8 cellular contexts compared by ENCODE assay signal in genomic region chr6:163457637-163458561, GRCh38. TPM values are rescaled to one million over a fixed set of nuclear protein-coding genes. Genes with fewer than 3 reads are reported as not detected.
A peak's percentile ranks its signal among the peaks of the same experiment; 100 is the strongest.
DNase-seq lines count a peak whose midpoint lies in the region; ATAC-seq and TF ChIP-seq lines count a peak whose summit lies in the region.

No MANE protein-coding gene starts in this region.

- H3K36me3 ChIP-seq in right atrium auricular region = peaks cover 20% of the 10 kb centered on the region
- peaks cover 0 to 17% (median 0%) of the 10 kb centered on the region in 4 donors for H3K36me3 ChIP-seq in upper lobe of left lung
- peaks cover 0 to 7% (median 0%) of the 10 kb centered on the region in 4 donors for H3K36me3 ChIP-seq in stomach

- no peaks in the 10 kb centered on the region for H3K9me3 Mint-ChIP-seq in stimulated activated naive CD8-positive, alpha-beta T cell treated with anti-CD3 and anti-CD28 coated beads, Interleukin-15, Interleukin-2, amounts not matched to agents 100 ng/mL and 50 ng/mL, for 24 hours
- H3K9me3 Mint-ChIP-seq in activated CD4-positive, alpha-beta memory T cell treated with anti-CD3 and anti-CD28 coated beads, Interleukin-2, amount 10 ng/mL, durations not matched to agents 7 days and 5 days = no peaks in the 10 kb centered on the region

- peak overlapping the region; percentile 71 for H3K27ac Mint-ChIP-seq in stimulated activated naive CD8-positive, alpha-beta T cell treated with anti-CD3 and anti-CD28 coated beads, Interleukin-15, Interleukin-2, amounts not matched to agents 100 ng/mL and 50 ng/mL, for 24 hours
- peak overlapping the region; percentile 65 for H3K27ac Mint-ChIP-seq in activated CD4-positive, alpha-beta memory T cell treated with anti-CD3 and anti-CD28 coated beads, Interleukin-2, amount 10 ng/mL, durations not matched to agents 7 days and 5 days

- DNase-seq in stimulated activated naive CD8-positive, alpha-beta T cell treated with anti-CD3 and anti-CD28 coated beads, Interleukin-15, Interleukin-2, amounts not matched to agents 100 U/mL and 50 U/mL, for 24 hours = no peak
- peak; percentile 18 for DNase-seq in activated CD4-positive, alpha-beta memory T cell treated with anti-CD3 and anti-CD28 coated beads, Interleukin-2, amount 10 ng/mL, durations not matched to agents 7 days and 5 days
- DNase-seq in right atrium auricular region (ENCODE audit: low spot score) (no peak), upper lobe of left lung (peak in 1 of 2 donors; percentile 61), cortex of kidney (lab: John Stamatoyannopoulos, UW) (no peak), stomach (no peak)

- peaks cover 78% of the 10 kb centered on the region for H3K4me1 Mint-ChIP-seq in stimulated activated naive CD8-positive, alpha-beta T cell treated with anti-CD3 and anti-CD28 coated beads, Interleukin-15, Interleukin-2, amounts not matched to agents 100 ng/mL and 50 ng/mL, for 24 hours (ENCODE audit: low read depth)
- H3K4me1 Mint-ChIP-seq in activated CD4-positive, alpha-beta memory T cell treated with anti-CD3 and anti-CD28 coated beads, Interleukin-2, amount 10 ng/mL, durations not matched to agents 7 days and 5 days = peaks cover 44% of the 10 kb centered on the region

- 70 to 72% methylated on average over 3 of the region's 3 CpGs for WGBS in upper lobe of left lung, 2 donors
- WGBS in stomach, 5 donors = 70 to 86% (median 80%) methylated on average over 3 of the region's 3 CpGs

- no peak for ATAC-seq in stimulated activated naive CD8-positive, alpha-beta T cell treated with anti-CD3 and anti-CD28 coated beads, Interleukin-15, Interleukin-2, amounts not matched to agents 100 U/mL and 50 U/mL, for 24 hours
- peak; percentile 77 to 91 for ATAC-seq in upper lobe of left lung (ENCODE audit: low FRiP score in 2 of 2)
- ATAC-seq in HG02610 (IDR thresholded peaks at IDR 0.05; ENCODE audit: unreplicated experiment) = no peak

- TF ChIP-seq POLR2A in upper lobe of left lung (IDR thresholded peaks at IDR 0.05) (no peak), stomach (IDR thresholded peaks at IDR 0.05) (no peak)

- no peaks in the 10 kb centered on the region for H3K9me3 ChIP-seq in right atrium auricular region
- H3K9me3 ChIP-seq in upper lobe of left lung = no peaks in the 10 kb centered on the region
- no peaks in the 10 kb centered on the region for H3K9me3 ChIP-seq in stomach

- TF ChIP-seq CTCF in right atrium auricular region (IDR thresholded peaks at IDR 0.05) = no peak
- no peak for TF ChIP-seq CTCF in upper lobe of left lung (IDR thresholded peaks at IDR 0.05)
- TF ChIP-seq CTCF in stomach (IDR thresholded peaks at IDR 0.05) = no peak

- no peak overlapping the region for H3K4me3 ChIP-seq in right atrium auricular region
- no peak overlapping the region for H3K4me3 ChIP-seq in upper lobe of left lung
- H3K4me3 ChIP-seq in stomach = no peak overlapping the region

- H3K4me1 ChIP-seq in right atrium auricular region (peaks cover 0 to 93% of the 10 kb centered on the region in 2 donors), upper lobe of left lung (peaks cover 45 to 51% (median 49%) of the 10 kb centered on the region in 4 donors), stomach (peaks cover 14 to 79% (median 48%) of the 10 kb centered on the region in 4 donors)

- no peaks in the 10 kb centered on the region for H3K27me3 ChIP-seq in right atrium auricular region
- no peaks in the 10 kb centered on the region for H3K27me3 ChIP-seq in upper lobe of left lung
- H3K27me3 ChIP-seq in stomach = no peaks in the 10 kb centered on the region

- POLR2A ChIA-PET in activated CD4-positive, alpha-beta memory T cell treated with anti-CD3 and anti-CD28 coated beads, Interleukin-2, amount 10 ng/mL, durations not matched to agents 7 days and 5 days (lab: Charles Lee) = interaction anchor here (2.1 kb wide), 1 partner anchor 42 kb away, joined by 7 read pairs; no protein-coding TSS in a partner anchor

- intact Hi-C loops in stomach (cut with DNase I; ENCODE audit: low total_unique reads) = no loop called here

- CTCF ChIA-PET in activated CD4-positive, alpha-beta memory T cell treated with anti-CD3 and anti-CD28 coated beads, Interleukin-2, amount 10 ng/mL, durations not matched to agents 7 days and 5 days (lab: Charles Lee) = interaction anchor here (1.4 kb wide), 1 partner anchor 97 kb away, joined by 3 read pairs; no protein-coding TSS in a partner anchor

- peaks cover 38% of the 10 kb centered on the region for H3K36me3 Mint-ChIP-seq in stimulated activated naive CD8-positive, alpha-beta T cell treated with anti-CD3 and anti-CD28 coated beads, Interleukin-15, Interleukin-2, amounts not matched to agents 100 ng/mL and 50 ng/mL, for 24 hours (ENCODE audit: low read depth)
- H3K36me3 Mint-ChIP-seq in activated CD4-positive, alpha-beta memory T cell treated with anti-CD3 and anti-CD28 coated beads, Interleukin-2, amount 10 ng/mL, durations not matched to agents 7 days and 5 days (ENCODE audit: low read depth) = peaks cover 29% of the 10 kb centered on the region

- no peak overlapping the region for H3K4me3 Mint-ChIP-seq in stimulated activated naive CD8-positive, alpha-beta T cell treated with anti-CD3 and anti-CD28 coated beads, Interleukin-15, Interleukin-2, amounts not matched to agents 100 ng/mL and 50 ng/mL, for 24 hours
- H3K4me3 Mint-ChIP-seq in activated CD4-positive, alpha-beta memory T cell treated with anti-CD3 and anti-CD28 coated beads, Interleukin-2, amount 10 ng/mL, durations not matched to agents 7 days and 5 days = no peak overlapping the region

- peak overlapping the region; percentile 10 to 65 for H3K27ac ChIP-seq in right atrium auricular region
- H3K27ac ChIP-seq in upper lobe of left lung = peak overlapping the region in 3 of 4 donors; percentile 13 to 76 (median 43)
- peak overlapping the region in 2 of 5 donors; percentile 31 to 68 for H3K27ac ChIP-seq in stomach

- no peaks in the 10 kb centered on the region for H3K27me3 Mint-ChIP-seq in stimulated activated naive CD8-positive, alpha-beta T cell treated with anti-CD3 and anti-CD28 coated beads, Interleukin-15, Interleukin-2, amounts not matched to agents 100 ng/mL and 50 ng/mL, for 24 hours
- no peaks in the 10 kb centered on the region for H3K27me3 Mint-ChIP-seq in activated CD4-positive, alpha-beta memory T cell treated with anti-CD3 and anti-CD28 coated beads, Interleukin-2, amount 10 ng/mL, durations not matched to agents 7 days and 5 days

- TF ChIP-seq EP300 in upper lobe of left lung (IDR thresholded peaks at IDR 0.05) = no peak
- no peak for TF ChIP-seq EP300 in stomach (IDR thresholded peaks at IDR 0.05)

RNA-seq across cellular contexts. Expression of gene QKI, which starts 43.4 kb away (rescaled TPM):
- total RNA-seq in activated CD4-positive, alpha-beta memory T cell treated with anti-CD3 and anti-CD28 coated beads, Interleukin-2, amount 10 ng/mL, durations not matched to agents 7 days and 5 days = 10 to 100 TPM; 67.6 to 74.6 TPM
- 100 to 1,000 TPM; 366 to 434 TPM for total RNA-seq in right atrium auricular region
- total RNA-seq in upper lobe of left lung = 100 to 1,000 TPM; 181 to 273 (median 226) TPM
- total RNA-seq in stomach = 100 to 1,000 TPM in 2 of 5 donors, 10 to 100 TPM in 3; 13.9 to 261 (median 76.7) TPM
- polyA plus RNA-seq in stomach = 10 to 100 TPM in 2 of 3 donors, 1 to 10 TPM in 1; 8.0 to 25.5 (median 20.2) TPM

Comparison
In these comparisons a context has a peak if more than half of its experiments do, and no peak if none do; other contexts are left out.
1. ATAC-seq: peak in upper lobe of left lung (2 of 2); none in stimulated activated naive CD8-positive, alpha-beta T cell treated with anti-CD3 and anti-CD28 coated beads, Interleukin-15, Interleukin-2, amounts not matched to agents 100 U/mL and 50 U/mL, for 24 hours (single experiment) and HG02610 (single experiment).